19 cellular contexts compared by ENCODE assay signal in the genomic region with DNA sequence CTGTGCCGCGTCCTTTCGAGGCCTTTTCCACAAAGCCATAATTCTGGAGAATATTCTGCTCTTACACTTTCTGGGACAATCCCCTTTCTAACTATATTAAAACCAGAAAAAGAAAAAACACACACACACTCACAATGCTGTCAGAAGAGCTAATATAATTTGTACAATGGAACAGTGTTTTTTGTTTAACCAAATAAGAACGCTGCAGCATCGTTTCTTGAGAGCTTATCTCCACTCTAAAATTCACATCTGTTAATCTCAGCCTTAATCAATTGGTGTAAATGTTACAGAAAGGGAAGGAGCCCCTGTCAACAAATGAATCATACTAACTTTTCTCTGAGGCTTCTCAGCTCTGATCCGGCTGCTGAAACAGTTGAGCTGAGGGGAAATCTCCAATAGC.
DNase-seq lines count a peak whose midpoint lies in the region; ATAC-seq and TF ChIP-seq lines count a peak whose summit lies in the region.
"Had no signal": no experiment of that assay in that cellular context is flagged by ENCODE, and none has a peak within 500 bp of the region (broad histone marks: within the 10 kb centered on the region; RNA-seq: fewer than 3 reads in every experiment).

No MANE protein-coding gene starts in this region.

- CTCF ChIA-PET in activated naive CD4-positive, alpha-beta T cell treated with anti-CD3 and anti-CD28 coated beads, Interleukin-2, amount 10 ng/mL, durations not matched to agents 7 days and 5 days (lab: Charles Lee), result interaction anchor here (1.0 to 2.0 kb wide), 2 partner anchors 13 to 188 kb away, joined by 3 to 6 read pairs; no protein-coding TSS in a partner anchor
- CTCF ChIA-PET in T-cell (lab: Charles Lee), result interaction anchor here (0.6 to 1.2 kb wide), 4 partner anchors 14 to 34 kb away, joined by 3 to 4 read pairs (median 4); no protein-coding TSS in a partner anchor

- peaks cover 63% of the 10 kb centered on the region for H3K36me3 Mint-ChIP-seq in activated naive CD4-positive, alpha-beta T cell treated with anti-CD3 and anti-CD28 coated beads, Interleukin-2, amount 10 ng/mL, durations not matched to agents 7 days and 5 days
- H3K36me3 Mint-ChIP-seq in T-cell (peaks cover 55% of the 10 kb centered on the region), mesothelial cell of epicardium (peaks cover 65% of the 10 kb centered on the region)

- no peaks in the 10 kb centered on the region for H3K27me3 Mint-ChIP-seq in activated naive CD4-positive, alpha-beta T cell treated with anti-CD3 and anti-CD28 coated beads, Interleukin-2, amount 10 ng/mL, durations not matched to agents 7 days and 5 days
- H3K27me3 Mint-ChIP-seq in T-cell, result no peaks in the 10 kb centered on the region
- H3K27me3 Mint-ChIP-seq in mesothelial cell of epicardium (ENCODE audit: low read depth), result no peaks in the 10 kb centered on the region
- H3K27me3 Mint-ChIP-seq: B cell had no signal

- H3K4me3 Mint-ChIP-seq in activated naive CD4-positive, alpha-beta T cell treated with anti-CD3 and anti-CD28 coated beads, Interleukin-2, amount 10 ng/mL, durations not matched to agents 7 days and 5 days, result no peak overlapping the region
- H3K4me3 Mint-ChIP-seq in T-cell, result no peak overlapping the region
- no peak overlapping the region for H3K4me3 Mint-ChIP-seq in mesothelial cell of epicardium
- H3K4me3 Mint-ChIP-seq: B cell, GM23338 had no signal

- POLR2A ChIA-PET in T-cell (lab: Charles Lee), result no interaction called here

- no peaks in the 10 kb centered on the region for H3K9me3 Mint-ChIP-seq in activated naive CD4-positive, alpha-beta T cell treated with anti-CD3 and anti-CD28 coated beads, Interleukin-2, amount 10 ng/mL, durations not matched to agents 7 days and 5 days
- H3K9me3 Mint-ChIP-seq in T-cell (no peaks in the 10 kb centered on the region), mesothelial cell of epicardium (no peaks in the 10 kb centered on the region)
- H3K9me3 Mint-ChIP-seq: GM23338 had no signal

- H3K4me1 Mint-ChIP-seq in activated naive CD4-positive, alpha-beta T cell treated with anti-CD3 and anti-CD28 coated beads, Interleukin-2, amount 10 ng/mL, durations not matched to agents 7 days and 5 days, result peaks cover 28% of the 10 kb centered on the region
- H3K4me1 Mint-ChIP-seq in T-cell, result peaks cover 23 to 26% (median 24%) of the 10 kb centered on the region in 3 donors
- H3K4me1 Mint-ChIP-seq in mesothelial cell of epicardium, result no peaks in the 10 kb centered on the region
- H3K4me1 Mint-ChIP-seq: GM23338 had no signal

- DNase-seq in activated naive CD4-positive, alpha-beta T cell treated with anti-CD3 and anti-CD28 coated beads, Interleukin-2, amount 10 ng/mL, durations not matched to agents 7 days and 5 days, result no peak
- no peak for DNase-seq in activated naive CD4-positive, alpha-beta T cell treated with anti-CD3 and anti-CD28 coated beads, Interleukin-2, amount 50 U/mL, for 16 hours
- DNase-seq in T-cell, result no peak
- no peak for DNase-seq in mesothelial cell of epicardium (ENCODE audit: low spot score in 2 of 2, unreplicated experiment in 2 of 2)
- no peak for DNase-seq in GM13977 (ENCODE audit: low spot score)
- DNase-seq in NCI-H2081 treated with DMSO at 0.1 percent for 48 hours (lab: John Stamatoyannopoulos, UW), result no peak
- no peak for DNase-seq in GM19240 (ENCODE audit: insufficient read length, low spot score)
- DNase-seq: Caco-2, DMS 273 treated with DMSO at 0.1 percent for 48 hours, DMS79 treated with DMSO at 0.1 percent for 48 hours, NCI-H1105, NCI-H2081, NCI-H2171 treated with DMSO at 0.1 percent for 48 hours, NCI-H526, SJCRH30 had no signal

- TF ChIP-seq CTCF in mesothelial cell of epicardium (IDR thresholded peaks at IDR 0.05; ENCODE audit: unreplicated experiment) (no peak), GM13977 (IDR thresholded peaks at IDR 0.05; ENCODE audit: extremely low read depth, insufficient read depth, missing control alignments) (no peak)

- in situ Hi-C loops in GM13977 (cut with MboI; ENCODE audit: low pct_unique_long_range_greater_than_20kb, low sequenced_read_pairs, unreplicated experiment), result no loop called here

- peak overlapping the region; percentile 30 for H3K27ac Mint-ChIP-seq in activated naive CD4-positive, alpha-beta T cell treated with anti-CD3 and anti-CD28 coated beads, Interleukin-2, amount 10 ng/mL, durations not matched to agents 7 days and 5 days
- peak overlapping the region; percentile 9 to 55 for H3K27ac Mint-ChIP-seq in T-cell
- H3K27ac Mint-ChIP-seq in mesothelial cell of epicardium, result peak overlapping the region; percentile 43
- H3K27ac Mint-ChIP-seq: GM23338 had no signal

- no peak for ATAC-seq in T-cell (replicated peaks in 1 of 4)
- ATAC-seq: A549, GM12878, GM23338 had no signal
